In the genomic region with DNA sequence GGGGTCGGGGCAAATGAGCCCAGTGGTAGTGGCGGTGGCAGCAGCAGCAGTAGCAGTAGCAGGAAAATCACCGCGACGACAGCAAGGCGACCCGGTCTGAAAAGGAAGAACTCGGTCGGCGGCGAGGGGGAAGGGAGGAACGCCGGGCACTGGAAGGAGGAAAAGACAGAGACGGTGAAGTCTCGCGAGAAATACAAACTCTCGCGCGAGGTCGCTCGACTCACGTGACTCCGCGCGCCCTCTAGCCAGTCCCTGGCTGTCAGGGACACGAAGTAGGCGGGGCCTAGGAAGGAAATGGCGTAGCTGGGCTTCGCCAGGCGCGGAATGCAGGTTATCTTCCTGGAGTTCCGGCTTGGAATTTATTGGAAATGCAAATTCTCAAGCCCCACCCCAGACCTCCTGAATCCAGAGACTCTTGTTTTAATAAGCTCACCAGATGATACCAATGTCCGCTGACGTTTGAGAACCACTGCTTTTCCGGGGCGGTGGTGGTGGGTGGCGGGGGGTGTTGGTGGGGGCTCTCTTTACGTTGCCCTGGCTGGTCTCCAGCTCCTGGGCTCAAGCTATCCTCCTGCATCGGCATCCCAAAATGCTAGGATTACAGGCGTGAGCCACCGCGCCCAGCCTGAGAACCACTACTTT, we compare ENCODE assay signal across 8 cellular contexts. TPM values are rescaled to one million over a fixed set of nuclear protein-coding genes. Genes with fewer than 3 reads are reported as not detected.
DNase-seq lines count a peak whose midpoint lies in the region; ATAC-seq and TF ChIP-seq lines count a peak whose summit lies in the region.

SMNDC1 (minus strand) TSS at position 141 of the 642 bp plus-strand sequence. CDS start 1,333 bp downstream, outside the sequence.

- peak within 1 kb of the TSS; percentile 97 to 98 for H3K4me3 ChIP-seq in Panc1 (ENCODE audit: low read depth in 2 of 2, low read length in 2 of 2)
- H3K4me3 ChIP-seq in mucosa of rectum (ENCODE audit: low read length in 2 of 2) = peak within 1 kb of the TSS; percentile 75 to 92

- no peaks in the 10 kb centered on the region for H3K9me3 ChIP-seq in Panc1 (ENCODE audit: control insufficient read depth, insufficient read depth, low read depth, low read length)
- H3K9me3 ChIP-seq in mucosa of rectum (ENCODE audit: control insufficient read depth in 2 of 2, low read length in 2 of 2) = no peaks in the 10 kb centered on the region

- peak; percentile 89 for ATAC-seq in GM21723 (IDR thresholded peaks at IDR 0.05; ENCODE audit: unreplicated experiment)
- ATAC-seq in Panc1 = peak; percentile 97
- peak; percentile 95 for ATAC-seq in activated T-cell treated with anti-CD3 and anti-CD28 coated beads, Interleukin-2, amount 50 U/mL, for 4 hours

- H3K4me1 ChIP-seq in Panc1 (ENCODE audit: control insufficient read depth, insufficient read depth, low read length) (peaks cover 22% of the 10 kb centered on the region), mucosa of rectum (ENCODE audit: control insufficient read depth in 2 of 2, insufficient read depth in 2 of 2, low read length in 2 of 2) (peaks cover 5 to 11% of the 10 kb centered on the region in 2 donors)

- peaks cover 44% of the 10 kb centered on the region for H3K36me3 ChIP-seq in Panc1 (ENCODE audit: control insufficient read depth, insufficient read depth, low read length)
- peaks cover 20 to 24% of the 10 kb centered on the region in 2 donors for H3K36me3 ChIP-seq in mucosa of rectum (ENCODE audit: control insufficient read depth in 2 of 2, insufficient read depth in 2 of 2, low read length in 2 of 2)

- H3K4me3 Mint-ChIP-seq in activated T-cell treated with anti-CD3 and anti-CD28 coated beads, Interleukin-2, amount 50 U/mL, for 4 hours = peak within 1 kb of the TSS; percentile 94

- no peaks in the 10 kb centered on the region for H3K9me3 Mint-ChIP-seq in activated T-cell treated with anti-CD3 and anti-CD28 coated beads, Interleukin-2, amount 50 U/mL, for 4 hours

- intact Hi-C loops in Panc1 (cut with micrococcal nuclease; ENCODE audit: unreplicated experiment) = loop anchor here (5.0 kb wide), 1 partner anchor 587 kb away; no protein-coding TSS in a partner anchor

- in situ Hi-C loops in Panc1 (cut with HindIII; ENCODE audit: low pct_unique_long_range_greater_than_20kb, low sequenced_read_pairs) = no loop called here

- TF ChIP-seq POLR2A in erythroblast (IDR thresholded peaks at IDR 0.05; ENCODE audit: low read length) = peak; percentile 89

- peaks cover 55% of the 10 kb centered on the region for H3K4me1 Mint-ChIP-seq in activated T-cell treated with anti-CD3 and anti-CD28 coated beads, Interleukin-2, amount 50 U/mL, for 4 hours (ENCODE audit: low read depth)

- H3K36me3 Mint-ChIP-seq in activated T-cell treated with anti-CD3 and anti-CD28 coated beads, Interleukin-2, amount 50 U/mL, for 4 hours (ENCODE audit: insufficient read depth) = peaks cover 29% of the 10 kb centered on the region

- POLR2A ChIA-PET in Panc1 (lab: Charles Lee) = interaction anchor here (0.6 kb wide), 1 partner anchor 244 kb away, joined by 4 read pairs; no protein-coding TSS in a partner anchor

- BruUV-seq in Panc1 (replicated peaks; lab: Mats Ljungman, UMichigan) = no TSS peak

- DNase-seq in DMS53 (lab: John Stamatoyannopoulos, UW) (peak; percentile 100), KG1 (lab: John Stamatoyannopoulos, UW) (peak; percentile 97), Panc1 (ENCODE audit: low read depth, low spot score) (peak; percentile 91), erythroblast (lab: John Stamatoyannopoulos, UW) (peak; percentile 97 to 98)
- peak; percentile 96 for DNase-seq in activated T-cell treated with anti-CD3 and anti-CD28 coated beads, Interleukin-2, amount 50 U/mL, for 4 hours
- peak; percentile 99 for DNase-seq in stimulated activated CD8-positive, alpha-beta memory T cell treated with anti-CD3 and anti-CD28 coated beads, Interleukin-4, amount 100 ng/mL, for 48 hours

- CTCF ChIA-PET in Panc1 (lab: Charles Lee) = interaction anchor here (0.6 to 1.2 kb wide), 6 partner anchors 94 to 292 kb away, joined by 3 to 7 read pairs (median 4); no protein-coding TSS in a partner anchor

- H3K27me3 Mint-ChIP-seq in activated T-cell treated with anti-CD3 and anti-CD28 coated beads, Interleukin-2, amount 50 U/mL, for 4 hours (ENCODE audit: low read depth) = no peaks in the 10 kb centered on the region

- TF ChIP-seq CTCF in Panc1 (IDR thresholded peaks at IDR 0.05) = no peak

- H3K27ac ChIP-seq in Panc1 (ENCODE audit: low read length) (peak within 1 kb of the TSS; percentile 96), mucosa of rectum (ENCODE audit: low read depth in 2 of 2, low read length in 2 of 2) (peak within 1 kb of the TSS; percentile 89 to 93)

- H3K27me3 ChIP-seq in Panc1 (ENCODE audit: control insufficient read depth, insufficient read depth, low read length) (no peaks in the 10 kb centered on the region), mucosa of rectum (ENCODE audit: control insufficient read depth in 2 of 2, insufficient read depth in 2 of 2, low read length in 2 of 2) (no peaks in the 10 kb centered on the region)

- H3K9ac ChIP-seq in mucosa of rectum (ENCODE audit: low read depth in 1 of 2, low read length in 2 of 2) = peak within 1 kb of the TSS; percentile 88 to 90

RNA-seq across cellular contexts. Expression of gene SMNDC1, which starts in this region (rescaled TPM):
- 62.2 TPM for total RNA-seq in Panc1 (2021; ENCODE audit: unreplicated experiment)
- polyA plus RNA-seq in Panc1 (2012; ENCODE audit: insufficient read length) = 51.6 TPM
- 10 to 100 TPM; 54.7 to 56.6 (median 55.4) TPM for total RNA-seq in activated T-cell treated with anti-CD3 and anti-CD28 coated beads, Interleukin-2, amount 50 U/mL, for 4 hours

Comparison
In these comparisons a context has a peak if more than half of its experiments do, and no peak if none do; other contexts are left out.
1. Peak in every context shown above with its lines: DNase-seq, ATAC-seq, H3K4me3 ChIP-seq and H3K27ac ChIP-seq.